ENCODE assay signal across 14 cellular contexts in genomic region chr15:27897481-27897880, GRCh38.
A peak's percentile ranks its signal among the peaks of the same experiment; 100 is the strongest.
DNase-seq lines count a peak whose midpoint lies in the region; ATAC-seq and TF ChIP-seq lines count a peak whose summit lies in the region.
"Had no signal": no experiment of that assay in that cellular context is flagged by ENCODE, and none has a peak within 500 bp of the region (broad histone marks: within the 10 kb centered on the region; RNA-seq: fewer than 3 reads in every experiment).

No MANE protein-coding gene starts in this region.

- no peak overlapping the region for H4K91ac ChIP-seq in H9 (ENCODE audit: insufficient read length, low read depth, low read length)

- no peaks in the 10 kb centered on the region for H3K23me2 ChIP-seq in H9 (ENCODE audit: insufficient read length, low read depth, low read length, poor library complexity, severe bottlenecking)

- H4K8ac ChIP-seq in H9 (replicated peaks; ENCODE audit: insufficient read length, low read depth, low read length): no peak overlapping the region

- H3T11ph ChIP-seq in H9 (ENCODE audit: low read length): no peak overlapping the region

- no peak overlapping the region for H2BK5ac ChIP-seq in H9 (ENCODE audit: insufficient read length, low read length)

- DNase-seq in BE2C: no peak
- no peak for DNase-seq in H9
- no peak for DNase-seq in WERI-Rb-1
- DNase-seq in osteoblast (ENCODE audit: insufficient read length, low spot score, missing footprints): peak; percentile 54
- no peak for DNase-seq in suprapubic skin (ENCODE audit: low spot score in 2 of 2)
- DNase-seq: CD4-positive, CD25-positive, alpha-beta regulatory T cell; DMS 273 treated with DMSO at 0.1 percent for 48 hours; DMS79 treated with DMSO at 0.1 percent for 48 hours; EL; GOT3 had no signal

- no CpG with 5 or more reads among the region's 9 CpGs for WGBS in H9 (ENCODE audit: extremely low coverage, insufficient read length, low lambda C conversion rate)
- 91% methylated on average over 9 of the region's 9 CpGs for WGBS in suprapubic skin

- TF ChIP-seq CTCF in BE2C (IDR thresholded peaks at IDR 0.05; ENCODE audit: low read depth, low read length) (peak; percentile 19), H9 (conservative IDR thresholded peaks at IDR 0.05) (peak; percentile 16; the same call in 1 of the 3 replicates), WERI-Rb-1 (IDR thresholded peaks at IDR 0.05; ENCODE audit: low read depth, low read length) (peak; percentile 45), osteoblast (IDR thresholded peaks at IDR 0.05; ENCODE audit: extremely low read depth, low read depth, low read length) (no peak), suprapubic skin (IDR thresholded peaks at IDR 0.05) (no peak)

- H3K9me3 ChIP-seq in BE2C: no peaks in the 10 kb centered on the region
- H3K9me3 ChIP-seq in H9 (ENCODE audit: control insufficient read depth, low read depth, low read length): peaks cover 9% of the 10 kb centered on the region
- peaks cover 9% of the 10 kb centered on the region for H3K9me3 ChIP-seq in WERI-Rb-1 (ENCODE audit: severe bottlenecking)
- peaks cover 2% of the 10 kb centered on the region for H3K9me3 ChIP-seq in osteoblast (ENCODE audit: low read depth, low read length)
- H3K9me3 ChIP-seq in suprapubic skin: peaks cover 6% of the 10 kb centered on the region
- H3K9me3 ChIP-seq: A549, HAP-1 had no signal

- H3K27ac ChIP-seq in H9 (ENCODE audit: insufficient read length, low read depth, low read length) (no peak overlapping the region), WERI-Rb-1 (no peak overlapping the region), osteoblast (ENCODE audit: low read depth, low read length) (no peak overlapping the region), suprapubic skin (no peak overlapping the region)
- H3K27ac ChIP-seq: A549, BLaER1 had no signal

- H3K4me3 ChIP-seq in BE2C (ENCODE audit: low read depth, low read length): no peak overlapping the region
- no peak overlapping the region for H3K4me3 ChIP-seq in WERI-Rb-1 (ENCODE audit: low read depth, low read length)
- no peak overlapping the region for H3K4me3 ChIP-seq in osteoblast (ENCODE audit: insufficient read depth, low read length)
- H3K4me3 ChIP-seq in suprapubic skin: no peak overlapping the region
- H3K4me3 ChIP-seq: A549, BLaER1, HAP-1 had no signal

- no peak overlapping the region for H2BK15ac ChIP-seq in H9 (ENCODE audit: low read depth, low read length)

- H2BK20ac ChIP-seq in H9 (ENCODE audit: low read depth, low read length, poor library complexity, severe bottlenecking): no peak overlapping the region

- TF ChIP-seq POLR2A in suprapubic skin (IDR thresholded peaks at IDR 0.05): no peak

- H3K4me2 ChIP-seq in H9 (ENCODE audit: insufficient read depth, insufficient read length, low read length): no peak overlapping the region
- H3K4me2 ChIP-seq in osteoblast (ENCODE audit: insufficient read depth, low read length): no peak overlapping the region
- H3K4me2 ChIP-seq: A549, BLaER1 had no signal

- ATAC-seq in GM19455 (IDR thresholded peaks at IDR 0.05; ENCODE audit: unreplicated experiment): no peak

- no peak overlapping the region for H3K4ac ChIP-seq in H9 (ENCODE audit: low read depth, low read length)

- H4K5ac ChIP-seq in H9 (ENCODE audit: insufficient read length, low read depth, low read length): no peak overlapping the region

- no peak overlapping the region for H2BK120ac ChIP-seq in H9 (ENCODE audit: low read depth, low read length, poor library complexity, severe bottlenecking)

- H2AK5ac ChIP-seq in H9 (ENCODE audit: insufficient read length, low read length): no peak overlapping the region

- no peak overlapping the region for H3K14ac ChIP-seq in H9 (ENCODE audit: insufficient read depth, low read length)

- no peak overlapping the region for H3K23ac ChIP-seq in H9 (ENCODE audit: insufficient read length, low read depth, low read length)

- H3K9ac ChIP-seq in H9 (ENCODE audit: extremely low read depth, insufficient read length, low read length): no peak overlapping the region
- H3K9ac ChIP-seq: BLaER1 had no signal

- H3K36me3 Mint-ChIP-seq in H9 (ENCODE audit: insufficient read depth in 1 of 3, low read depth in 3 of 3): peaks cover 11 to 25% (median 17%) of the 10 kb centered on the region in 3 experiments; a peak in 6 of 7 replicates
- H3K36me3 Mint-ChIP-seq: CD4-positive, CD25-positive, alpha-beta regulatory T cell had no signal

- no peak overlapping the region for H2BK12ac ChIP-seq in H9 (ENCODE audit: insufficient read length, low read depth, low read length)

- H2AFZ ChIP-seq in H9 (ENCODE audit: low read length) (no peak overlapping the region), osteoblast (ENCODE audit: low read length) (no peak overlapping the region)

- H3K36me3 ChIP-seq in BE2C (no peaks in the 10 kb centered on the region), WERI-Rb-1 (no peaks in the 10 kb centered on the region), osteoblast (ENCODE audit: insufficient read depth, low read length) (no peaks in the 10 kb centered on the region), suprapubic skin (no peaks in the 10 kb centered on the region)
- H3K36me3 ChIP-seq: BLaER1, HAP-1 had no signal

- H3K79me1 ChIP-seq in H9 (ENCODE audit: insufficient read depth, low read depth, low read length, poor library complexity, severe bottlenecking): no peaks in the 10 kb centered on the region

- H4K20me1 ChIP-seq in H9 (ENCODE audit: control insufficient read depth, insufficient read depth, insufficient read length) (no peaks in the 10 kb centered on the region), osteoblast (ENCODE audit: insufficient read depth, low read length) (no peaks in the 10 kb centered on the region)
- H4K20me1 ChIP-seq: BLaER1 had no signal

- H3K79me2 ChIP-seq in H9 (ENCODE audit: insufficient read depth, low read length) (no peaks in the 10 kb centered on the region), osteoblast (ENCODE audit: insufficient read depth, low read length) (no peaks in the 10 kb centered on the region)

- H3K27me3 ChIP-seq in BE2C (no peaks in the 10 kb centered on the region), H9 (ENCODE audit: insufficient read depth, low read length) (no peaks in the 10 kb centered on the region), WERI-Rb-1 (ENCODE audit: insufficient read depth, low read depth, severe bottlenecking) (no peaks in the 10 kb centered on the region), osteoblast (ENCODE audit: insufficient read depth, low read length) (no peaks in the 10 kb centered on the region), suprapubic skin (no peaks in the 10 kb centered on the region)
- H3K27me3 ChIP-seq: BLaER1 had no signal

- H3K27me3 Mint-ChIP-seq in H9 (ENCODE audit: low read depth): no peaks in the 10 kb centered on the region
- H3K27me3 Mint-ChIP-seq: CD4-positive, CD25-positive, alpha-beta regulatory T cell had no signal

- no peak overlapping the region for H3K18ac ChIP-seq in H9 (ENCODE audit: insufficient read length, low read depth, low read length)

- no peak overlapping the region for H3K27ac Mint-ChIP-seq in H9
- H3K27ac Mint-ChIP-seq: CD4-positive, CD25-positive, alpha-beta regulatory T cell had no signal

- peaks cover 31 to 32% of the 10 kb centered on the region in 2 experiments for H3K9me3 Mint-ChIP-seq in H9

- H3K4me1 Mint-ChIP-seq in H9: peaks cover 10 to 13% of the 10 kb centered on the region in 2 experiments
- H3K4me1 Mint-ChIP-seq: CD4-positive, CD25-positive, alpha-beta regulatory T cell had no signal

- TF ChIP-seq EP300 in suprapubic skin (IDR thresholded peaks at IDR 0.05): no peak

- no peak overlapping the region for H3K56ac ChIP-seq in H9 (ENCODE audit: insufficient read length, low read depth, low read length)

- H3K4me1 ChIP-seq in BE2C (no peaks in the 10 kb centered on the region), H9 (ENCODE audit: insufficient read depth, low read length) (peaks cover 3% of the 10 kb centered on the region; the same call in 1 of the 2 replicates), osteoblast (ENCODE audit: insufficient read depth, low read length) (no peaks in the 10 kb centered on the region), suprapubic skin (no peaks in the 10 kb centered on the region)
- H3K4me1 ChIP-seq: A549, BLaER1, HAP-1 had no signal

- H3K4me3 Mint-ChIP-seq in H9: no peak overlapping the region
- H3K4me3 Mint-ChIP-seq: CD4-positive, CD25-positive, alpha-beta regulatory T cell had no signal

Comparison
In these comparisons a context has a peak if more than half of its experiments do, and no peak if none do; other contexts are left out.
1. CTCF ChIP-seq: peak in BE2C (single experiment), H9 (single experiment) and WERI-Rb-1 (single experiment); none in osteoblast (single experiment) and suprapubic skin (0 of 2).